In the genomic region with DNA sequence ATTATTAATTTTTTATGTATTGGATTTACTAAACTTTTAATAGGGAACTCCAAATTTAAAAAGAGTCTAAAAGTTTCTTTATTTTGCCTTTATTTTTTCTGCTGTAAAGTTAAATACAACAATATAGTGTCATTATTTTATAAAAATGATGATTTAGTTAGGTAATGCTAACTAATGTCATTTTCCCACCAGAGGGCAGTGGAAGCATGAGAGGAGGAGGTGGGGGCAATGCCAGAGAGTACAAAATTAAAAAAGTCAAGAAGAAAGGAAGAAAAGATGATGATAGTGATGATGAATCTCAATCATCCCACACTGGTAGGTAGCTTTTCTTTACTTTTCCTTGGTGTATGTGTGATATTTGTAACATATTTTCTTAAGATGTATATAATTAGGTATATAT, we compare ENCODE assay signal across 8 cellular contexts. TPM values are rescaled to one million over a fixed set of nuclear protein-coding genes. Genes with fewer than 3 reads are reported as not detected.
DNase-seq lines count a peak whose midpoint lies in the region; ATAC-seq and TF ChIP-seq lines count a peak whose summit lies in the region.

No MANE protein-coding gene starts in this region.

- H3K9me3 ChIP-seq in mesenchymal stem cell (ENCODE audit: control insufficient read depth, low read length) (no peaks in the 10 kb centered on the region), sigmoid colon (no peaks in the 10 kb centered on the region)

- no peak overlapping the region for H2BK120ac ChIP-seq in mesenchymal stem cell (ENCODE audit: low read depth, low read length)

- H3K36me3 ChIP-seq in mesenchymal stem cell (ENCODE audit: control insufficient read depth in 1 of 2, insufficient read depth in 2 of 2, low read depth in 1 of 2, low read length in 2 of 2) (peaks cover 0 to 89% of the 10 kb centered on the region in 2 experiments), sigmoid colon (peaks cover 0 to 100% (median 15%) of the 10 kb centered on the region in 4 donors)

- no peak overlapping the region for H3K4me3 ChIP-seq in GM12865 (ENCODE audit: low read depth, low read length)
- H3K4me3 ChIP-seq in mesenchymal stem cell (ENCODE audit: insufficient read depth in 1 of 2, low read depth in 1 of 2, low read length in 2 of 2): no peak overlapping the region
- H3K4me3 ChIP-seq in sigmoid colon: no peak overlapping the region

- no peak overlapping the region for H3K9ac ChIP-seq in mesenchymal stem cell (ENCODE audit: low read length)

- H3K4me2 ChIP-seq in mesenchymal stem cell (ENCODE audit: low read length, poor library complexity, severe bottlenecking): no peak overlapping the region

- no peak overlapping the region for H2BK12ac ChIP-seq in mesenchymal stem cell (ENCODE audit: low read length in 2 of 2)

- no peaks in the 10 kb centered on the region for H3K4me1 ChIP-seq in mesenchymal stem cell (ENCODE audit: control insufficient read depth, insufficient read depth, low read depth, low read length)
- no peaks in the 10 kb centered on the region for H3K4me1 ChIP-seq in sigmoid colon

- no peak overlapping the region for H3K14ac ChIP-seq in mesenchymal stem cell (ENCODE audit: low read length in 2 of 2)

- H2AFZ ChIP-seq in mesenchymal stem cell (ENCODE audit: low read depth, low read length): no peak overlapping the region

- no peak overlapping the region for H2AK5ac ChIP-seq in mesenchymal stem cell (ENCODE audit: low read length, severe bottlenecking)

- no peak overlapping the region for H3K18ac ChIP-seq in mesenchymal stem cell (ENCODE audit: low read depth in 1 of 2, low read length in 2 of 2)

- H2BK15ac ChIP-seq in mesenchymal stem cell (ENCODE audit: low read depth, poor library complexity, severe bottlenecking): no peak overlapping the region

- DNase-seq in GM12865 (ENCODE audit: low read depth) (peak; percentile 19), RPMI7951 (ENCODE audit: low read depth) (peak; percentile 7), mesenchymal stem cell (peak; percentile 14), cerebellar cortex (ENCODE audit: low spot score) (no peak), sigmoid colon (no peak)
- DNase-seq in activated effector memory CD4-positive, alpha-beta T cell treated with anti-CD3 and anti-CD28 coated beads, Interleukin-2, amount 50 U/mL, for 16 hours: no peak

- no peak for TF ChIP-seq EP300 in sigmoid colon (IDR thresholded peaks at IDR 0.05)

- H3K27ac ChIP-seq in mesenchymal stem cell (ENCODE audit: low read length, poor library complexity, severe bottlenecking) (no peak overlapping the region), sigmoid colon (no peak overlapping the region)

- no peak overlapping the region for H3K4ac ChIP-seq in mesenchymal stem cell (ENCODE audit: low read depth in 1 of 2, low read length in 2 of 2)

- H2BK5ac ChIP-seq in mesenchymal stem cell (ENCODE audit: low read depth, low read length, poor library complexity, severe bottlenecking): no peak overlapping the region

- TF ChIP-seq CTCF in GM12865 (IDR thresholded peaks at IDR 0.05; ENCODE audit: insufficient read depth, low read depth, low read length, missing control alignments) (peak; percentile 26), sigmoid colon (IDR thresholded peaks at IDR 0.05) (no peak)

- intact Hi-C loops in sigmoid colon (cut with DNase I): no loop called here

- H3K23ac ChIP-seq in mesenchymal stem cell (ENCODE audit: low read length in 2 of 2): no peak overlapping the region

- no peak for TF ChIP-seq POLR2A in sigmoid colon (IDR thresholded peaks at IDR 0.05)

- no peaks in the 10 kb centered on the region for H3K79me1 ChIP-seq in mesenchymal stem cell (replicated peaks; ENCODE audit: low read length, poor library complexity, severe bottlenecking)

- no peak overlapping the region for H4K8ac ChIP-seq in mesenchymal stem cell (ENCODE audit: low read length)

- ATAC-seq in HG02642 (IDR thresholded peaks at IDR 0.05; ENCODE audit: poor library complexity, unreplicated experiment) (peak; percentile 58), GM18873 (IDR thresholded peaks at IDR 0.05; ENCODE audit: low FRiP score, unreplicated experiment) (no peak)

- no peak overlapping the region for H4K91ac ChIP-seq in mesenchymal stem cell (ENCODE audit: low read length)

- no peaks in the 10 kb centered on the region for H3K27me3 ChIP-seq in mesenchymal stem cell (ENCODE audit: control insufficient read depth in 1 of 2, insufficient read depth in 1 of 2, low read length in 2 of 2)
- no peaks in the 10 kb centered on the region for H3K27me3 ChIP-seq in sigmoid colon

RNA-seq across cellular contexts. Expression of a gene that starts 20.2 kb away (rescaled TPM):
- total RNA-seq in RPMI7951 (2014; rRNA removed; shearing (Covaris generic)): not detected in 2 replicates
- 0.06 TPM for polyA plus RNA-seq in mesenchymal stem cell (2013, experiment 1 of 2)
- polyA plus RNA-seq in mesenchymal stem cell (2013, experiment 2 of 2): not detected
- total RNA-seq in sigmoid colon: 10 to 100 TPM in 2 of 4 donors, 1 to 10 TPM in 2; 5.7 to 12.7 (median 9.2) TPM
- polyA plus RNA-seq in sigmoid colon: 1 to 10 TPM in 1 of 3 donors, under 1 TPM in 1, not detected in 1; 0.60 to 2.7 TPM

RNA-seq across cellular contexts. Expression of a gene that starts 21.1 kb away (rescaled TPM):
- 24.2 and 27.0 TPM in 2 replicates for total RNA-seq in RPMI7951 (2014; rRNA removed; shearing (Covaris generic))
- polyA plus RNA-seq in mesenchymal stem cell (2013, experiment 1 of 2): 20.6 TPM
- polyA plus RNA-seq in mesenchymal stem cell (2013, experiment 2 of 2): 21.9 TPM
- 10 to 100 TPM; 21.9 to 30.1 (median 27.6) TPM for total RNA-seq in sigmoid colon
- polyA plus RNA-seq in sigmoid colon: 10 to 100 TPM in 1 of 3 donors, 1 to 10 TPM in 2; 3.9 to 11.6 (median 4.8) TPM

Comparison
In these comparisons a context has a peak if more than half of its experiments do, and no peak if none do; other contexts are left out.
1. DNase-seq: peak in GM12865 (single experiment), RPMI7951 (single experiment) and mesenchymal stem cell (single experiment); none in cerebellar cortex (single experiment), activated effector memory CD4-positive, alpha-beta T cell treated with anti-CD3 and anti-CD28 coated beads, Interleukin-2, amount 50 U/mL, for 16 hours (single experiment) and sigmoid colon (single experiment).